In the genomic region with DNA sequence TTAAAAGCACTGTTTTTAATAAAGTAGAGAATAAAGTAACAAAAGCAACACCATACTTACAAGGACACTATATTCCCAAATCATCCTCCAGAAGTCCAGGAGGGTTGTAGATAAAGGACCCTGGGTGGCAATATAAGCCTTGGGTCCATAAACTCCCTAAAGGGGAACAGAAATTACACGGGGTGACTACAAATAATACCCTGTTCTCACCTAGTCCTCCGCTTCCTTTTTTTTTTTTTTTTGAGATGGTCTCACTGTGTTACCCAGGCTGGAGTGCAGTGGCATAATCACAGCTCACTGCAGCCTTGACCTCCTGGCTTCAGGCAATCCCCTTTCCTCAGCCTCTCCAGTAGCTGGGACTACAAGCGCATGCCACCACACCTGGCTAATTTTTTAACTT, we compare ENCODE assay signal across 12 cellular contexts. TPM values are rescaled to one million over a fixed set of nuclear protein-coding genes. Genes with fewer than 3 reads are reported as not detected.
DNase-seq lines count a peak whose midpoint lies in the region; ATAC-seq and TF ChIP-seq lines count a peak whose summit lies in the region.
"Had no signal": no experiment of that assay in that cellular context is flagged by ENCODE, and none has a peak within 500 bp of the region (broad histone marks: within the 10 kb centered on the region; RNA-seq: fewer than 3 reads in every experiment).

No MANE protein-coding gene starts in this region.

- H3K27me3 Mint-ChIP-seq in GM23338 (ENCODE audit: insufficient read depth, low read depth, poor library complexity) (no peaks in the 10 kb centered on the region), MCF 10A (ENCODE audit: insufficient read depth, unreplicated experiment) (no peaks in the 10 kb centered on the region), Caco-2 (ENCODE audit: insufficient read depth, unreplicated experiment) (no peaks in the 10 kb centered on the region)

- CTCF ChIA-PET in MCF 10A (lab: Yijun Ruan, JAX) (interaction anchor here (0.6 to 1.2 kb wide), 2 partner anchors 23 to 27 kb away, joined by 3 read pairs; no protein-coding TSS in a partner anchor), Caco-2 (lab: Charles Lee) (no interaction called here)

- DNase-seq in GM23338 (ENCODE audit: low spot score) (no peak), posterior cingulate gyrus (no peak), MCF 10A (ENCODE audit: unreplicated experiment) (no peak), Caco-2 (no peak)
- DNase-seq: CD8-positive, alpha-beta T cell; NCI-H1694; NCI-H510A; nucleus accumbens; T-helper 9 cell had no signal

- H2AFZ ChIP-seq in GM23338 (peak overlapping the region; percentile 90), OCI-LY1 (ENCODE audit: low read length) (no peak overlapping the region)

- H3K4me1 ChIP-seq in GM23338 (ENCODE audit: insufficient read depth) (no peaks in the 10 kb centered on the region), OCI-LY1 (ENCODE audit: insufficient read depth, low read length, severe bottlenecking) (peaks cover 51% of the 10 kb centered on the region), neutrophil (ENCODE audit: control insufficient read depth in 1 of 2, insufficient read depth in 1 of 2, low read depth in 1 of 2, low read length in 1 of 2) (peaks cover 49 to 60% of the 10 kb centered on the region in 2 experiments), Caco-2 (no peaks in the 10 kb centered on the region)

- H3K9ac ChIP-seq in OCI-LY1 (ENCODE audit: low read length), result no peak overlapping the region

- H3K27ac ChIP-seq in GM23338 (ENCODE audit: low read depth) (no peak overlapping the region), OCI-LY1 (ENCODE audit: low read depth, low read length, poor library complexity, severe bottlenecking) (peak overlapping the region; percentile 72), neutrophil (peak overlapping the region; percentile 81)

- H3K4me2 ChIP-seq in GM23338 (no peak overlapping the region), OCI-LY1 (ENCODE audit: low read length) (no peak overlapping the region)

- H4K20me1 ChIP-seq in GM23338 (replicated peaks; ENCODE audit: insufficient read depth) (no peaks in the 10 kb centered on the region), OCI-LY1 (ENCODE audit: insufficient read depth, low read length) (no peaks in the 10 kb centered on the region)

- no peaks in the 10 kb centered on the region for H3K79me2 ChIP-seq in GM23338 (replicated peaks; ENCODE audit: insufficient read depth)
- H3K79me2 ChIP-seq in OCI-LY1 (ENCODE audit: insufficient read depth, low read length), result peaks cover 12% of the 10 kb centered on the region; the same call in 1 of the 2 replicates

- TF ChIP-seq CTCF in GM23338 (conservative IDR thresholded peaks at IDR 0.05; ENCODE audit: low read depth in 2 of 2), result no peak
- TF ChIP-seq CTCF in OCI-LY1 (IDR thresholded peaks at IDR 0.05; ENCODE audit: low read length), result no peak
- TF ChIP-seq CTCF in neutrophil (IDR thresholded peaks at IDR 0.05), result no peak
- no peak for TF ChIP-seq CTCF in MCF 10A (IDR thresholded peaks at IDR 0.05; ENCODE audit: unreplicated experiment)
- TF ChIP-seq CTCF in Caco-2 (IDR thresholded peaks at IDR 0.05; ENCODE audit: insufficient read depth in 1 of 2, low read depth in 1 of 2, low read length in 1 of 2, severe bottlenecking in 1 of 2, unreplicated experiment in 1 of 2), result no peak

- H3K36me3 ChIP-seq in GM23338 (ENCODE audit: insufficient read depth) (no peaks in the 10 kb centered on the region), OCI-LY1 (ENCODE audit: insufficient read depth, low read length) (peaks cover 59% of the 10 kb centered on the region), neutrophil (peaks cover 30% of the 10 kb centered on the region), Caco-2 (ENCODE audit: control insufficient read depth, insufficient read depth, low read length) (no peaks in the 10 kb centered on the region)

- H3K9me3 Mint-ChIP-seq in GM23338 (no peaks in the 10 kb centered on the region), MCF 10A (ENCODE audit: unreplicated experiment) (no peaks in the 10 kb centered on the region), Caco-2 (ENCODE audit: unreplicated experiment) (no peaks in the 10 kb centered on the region)
- H3K9me3 Mint-ChIP-seq: CD8-positive, alpha-beta T cell had no signal

- BruUV-seq in MCF 10A (replicated peaks; lab: Mats Ljungman, UMichigan) (no TSS peak), Caco-2 (replicated peaks; lab: Mats Ljungman, UMichigan) (no TSS peak)

- POLR2A ChIA-PET in MCF 10A (lab: Yijun Ruan, JAX), result no interaction called here
- POLR2A ChIA-PET in Caco-2 (lab: Charles Lee), result no interaction called here

- H3K27ac Mint-ChIP-seq in GM23338, result no peak overlapping the region
- H3K27ac Mint-ChIP-seq in MCF 10A (ENCODE audit: low read depth, unreplicated experiment), result no peak overlapping the region
- H3K27ac Mint-ChIP-seq in Caco-2 (ENCODE audit: unreplicated experiment), result no peak overlapping the region

- no peak overlapping the region for H3K4me3 Mint-ChIP-seq in GM23338
- H3K4me3 Mint-ChIP-seq in MCF 10A (ENCODE audit: unreplicated experiment), result no peak overlapping the region
- H3K4me3 Mint-ChIP-seq in Caco-2 (ENCODE audit: unreplicated experiment), result no peak overlapping the region
- H3K4me3 Mint-ChIP-seq: CD8-positive, alpha-beta T cell had no signal

- H3F3A ChIP-seq in GM23338 (replicated peaks; ENCODE audit: low read depth) (no peaks in the 10 kb centered on the region), OCI-LY1 (ENCODE audit: insufficient read depth, low read length) (no peaks in the 10 kb centered on the region)

- H3K36me3 Mint-ChIP-seq in GM23338 (ENCODE audit: low read depth), result no peaks in the 10 kb centered on the region
- no peaks in the 10 kb centered on the region for H3K36me3 Mint-ChIP-seq in MCF 10A (ENCODE audit: insufficient read depth, unreplicated experiment)
- H3K36me3 Mint-ChIP-seq in Caco-2 (ENCODE audit: insufficient read depth, unreplicated experiment), result no peaks in the 10 kb centered on the region

- H3K9me3 ChIP-seq in OCI-LY1 (ENCODE audit: low read length) (no peaks in the 10 kb centered on the region), neutrophil (no peaks in the 10 kb centered on the region), Caco-2 (no peaks in the 10 kb centered on the region)

- H3K4me3 ChIP-seq in GM23338 (no peak overlapping the region), OCI-LY1 (ENCODE audit: low read depth, low read length, poor library complexity, severe bottlenecking) (no peak overlapping the region), neutrophil (ENCODE audit: low read depth in 1 of 2, low read length in 1 of 2) (peak overlapping the region in 1 of 2 experiments; percentile 3), Caco-2 (ENCODE audit: low read depth, low read length) (no peak overlapping the region)

- H3K4me1 Mint-ChIP-seq in GM23338 (no peaks in the 10 kb centered on the region), MCF 10A (ENCODE audit: insufficient read depth, unreplicated experiment) (peaks cover 23% of the 10 kb centered on the region), Caco-2 (ENCODE audit: low read depth, unreplicated experiment) (no peaks in the 10 kb centered on the region)

- no peaks in the 10 kb centered on the region for H3K9me2 ChIP-seq in GM23338 (ENCODE audit: insufficient read depth)
- H3K9me2 ChIP-seq in OCI-LY1 (ENCODE audit: low read depth, low read length), result no peaks in the 10 kb centered on the region

- intact Hi-C loops in posterior cingulate gyrus (cut with DNase I) (no loop called here), MCF 10A (cut with micrococcal nuclease) (no loop called here), Caco-2 (cut with micrococcal nuclease; ENCODE audit: unreplicated experiment) (loop anchor here (5.0 kb wide), 1 partner anchor 634 kb away; no protein-coding TSS in a partner anchor)

- no peaks in the 10 kb centered on the region for H3K27me3 ChIP-seq in GM23338 (ENCODE audit: insufficient read depth)
- H3K27me3 ChIP-seq in OCI-LY1 (ENCODE audit: insufficient read depth, low read length), result no peaks in the 10 kb centered on the region
- H3K27me3 ChIP-seq in neutrophil, result no peaks in the 10 kb centered on the region
- no peaks in the 10 kb centered on the region for H3K27me3 ChIP-seq in Caco-2 (replicated peaks; ENCODE audit: control insufficient read depth, insufficient read depth, low read length)

- peak; percentile 42 for ATAC-seq in GM18868 (IDR thresholded peaks at IDR 0.05; ENCODE audit: unreplicated experiment)
- ATAC-seq in GM23338, result no peak
- ATAC-seq: CD8-positive, alpha-beta T cell had no signal

RNA-seq across cellular contexts. Expression of gene PTPN22, which starts 13.1 kb away (rescaled TPM):
- total RNA-seq in GM23338 (2014; rRNA removed; shearing (Covaris generic)), result not detected in 2 replicates
- polyA plus RNA-seq in GM23338 (2016; fragmentation: Nextera tagmentation; extraction: Ambion mirVana), result 0.08 and 0.40 TPM in 2 replicates
- total RNA-seq in MCF 10A (2022) (0.42 and 0.89 TPM in 2 replicates), Caco-2 (2022) (not detected in 2 replicates)

RNA-seq across cellular contexts. Expression of gene BCL2L15, which starts 29.0 kb away (rescaled TPM):
- 0.78 TPM in 1 of 2 replicates, not detected in the other for total RNA-seq in GM23338 (2014; rRNA removed; shearing (Covaris generic))
- 0.40 TPM in 1 of 2 replicates, not detected in the other for polyA plus RNA-seq in GM23338 (2016; fragmentation: Nextera tagmentation; extraction: Ambion mirVana)
- total RNA-seq in MCF 10A (2022) (0.27 and 2.3 TPM in 2 replicates), Caco-2 (2022) (0.09 TPM in 1 of 2 replicates, not detected in the other)

RNA-seq across cellular contexts. Expression of gene RSBN1, which starts 46.1 kb away (rescaled TPM):
- total RNA-seq in GM23338 (2014; rRNA removed; shearing (Covaris generic)), result 15.4 and 29.9 TPM in 2 replicates
- 17.4 and 18.9 TPM in 2 replicates for polyA plus RNA-seq in GM23338 (2016; fragmentation: Nextera tagmentation; extraction: Ambion mirVana)
- total RNA-seq in MCF 10A (2022) (11.8 and 15.7 TPM in 2 replicates), Caco-2 (2022) (7.3 and 11.5 TPM in 2 replicates)

RNA-seq across cellular contexts. Expression of gene AP4B1, which starts 46.2 kb away (rescaled TPM):
- total RNA-seq in GM23338 (2014; rRNA removed; shearing (Covaris generic)), result 12.7 and 13.4 TPM in 2 replicates
- polyA plus RNA-seq in GM23338 (2016; fragmentation: Nextera tagmentation; extraction: Ambion mirVana), result 4.4 and 7.5 TPM in 2 replicates
- total RNA-seq in MCF 10A (2022) (20.4 and 21.3 TPM in 2 replicates), Caco-2 (2022) (9.6 and 10.0 TPM in 2 replicates)

RNA-seq across cellular contexts. Expression of gene DCLRE1B, which starts 46.7 kb away (rescaled TPM):
- 8.7 and 9.7 TPM in 2 replicates for total RNA-seq in GM23338 (2014; rRNA removed; shearing (Covaris generic))
- 6.3 and 6.9 TPM in 2 replicates for polyA plus RNA-seq in GM23338 (2016; fragmentation: Nextera tagmentation; extraction: Ambion mirVana)
- total RNA-seq in MCF 10A (2022) (6.9 and 8.1 TPM in 2 replicates), Caco-2 (2022) (6.0 and 6.9 TPM in 2 replicates)
